In the genomic region with DNA sequence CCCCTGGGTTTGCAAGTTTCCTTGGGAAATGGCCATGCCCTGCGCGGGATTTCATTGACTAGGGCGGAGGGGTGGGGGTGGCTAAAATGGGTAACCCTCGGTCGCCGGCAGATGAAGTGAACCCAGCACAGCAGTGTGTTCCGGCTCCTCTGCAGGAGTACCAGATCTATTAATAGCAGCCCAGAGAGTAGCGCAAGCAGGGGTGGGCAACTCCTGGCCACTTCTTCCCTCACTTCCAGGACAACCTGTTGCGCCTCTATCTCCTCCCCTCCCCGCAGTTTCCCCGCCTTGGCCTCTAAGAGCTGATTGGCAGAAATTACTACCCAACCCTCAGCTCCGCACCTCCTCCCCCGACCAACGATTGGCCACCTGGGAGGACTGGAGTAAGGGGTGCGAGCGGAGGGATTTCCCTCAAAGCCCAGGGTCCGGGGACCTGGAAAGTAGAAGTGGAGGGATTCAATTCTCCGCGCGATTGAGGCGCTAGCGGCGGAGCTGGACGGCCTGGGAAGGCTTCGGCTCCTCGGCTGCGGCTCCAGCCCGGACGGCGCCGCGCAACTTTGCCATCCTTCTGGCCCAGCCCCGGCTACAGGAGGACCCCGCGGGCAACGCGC, we compare ENCODE assay signal across 10 cellular contexts. TPM values are rescaled to one million over a fixed set of nuclear protein-coding genes. Genes with fewer than 3 reads are reported as not detected.
DNase-seq lines count a peak whose midpoint lies in the region; ATAC-seq and TF ChIP-seq lines count a peak whose summit lies in the region.
"Had no signal": no experiment of that assay in that cellular context is flagged by ENCODE, and none has a peak within 500 bp of the region (broad histone marks: within the 10 kb centered on the region; RNA-seq: fewer than 3 reads in every experiment).

A gene with protein sequence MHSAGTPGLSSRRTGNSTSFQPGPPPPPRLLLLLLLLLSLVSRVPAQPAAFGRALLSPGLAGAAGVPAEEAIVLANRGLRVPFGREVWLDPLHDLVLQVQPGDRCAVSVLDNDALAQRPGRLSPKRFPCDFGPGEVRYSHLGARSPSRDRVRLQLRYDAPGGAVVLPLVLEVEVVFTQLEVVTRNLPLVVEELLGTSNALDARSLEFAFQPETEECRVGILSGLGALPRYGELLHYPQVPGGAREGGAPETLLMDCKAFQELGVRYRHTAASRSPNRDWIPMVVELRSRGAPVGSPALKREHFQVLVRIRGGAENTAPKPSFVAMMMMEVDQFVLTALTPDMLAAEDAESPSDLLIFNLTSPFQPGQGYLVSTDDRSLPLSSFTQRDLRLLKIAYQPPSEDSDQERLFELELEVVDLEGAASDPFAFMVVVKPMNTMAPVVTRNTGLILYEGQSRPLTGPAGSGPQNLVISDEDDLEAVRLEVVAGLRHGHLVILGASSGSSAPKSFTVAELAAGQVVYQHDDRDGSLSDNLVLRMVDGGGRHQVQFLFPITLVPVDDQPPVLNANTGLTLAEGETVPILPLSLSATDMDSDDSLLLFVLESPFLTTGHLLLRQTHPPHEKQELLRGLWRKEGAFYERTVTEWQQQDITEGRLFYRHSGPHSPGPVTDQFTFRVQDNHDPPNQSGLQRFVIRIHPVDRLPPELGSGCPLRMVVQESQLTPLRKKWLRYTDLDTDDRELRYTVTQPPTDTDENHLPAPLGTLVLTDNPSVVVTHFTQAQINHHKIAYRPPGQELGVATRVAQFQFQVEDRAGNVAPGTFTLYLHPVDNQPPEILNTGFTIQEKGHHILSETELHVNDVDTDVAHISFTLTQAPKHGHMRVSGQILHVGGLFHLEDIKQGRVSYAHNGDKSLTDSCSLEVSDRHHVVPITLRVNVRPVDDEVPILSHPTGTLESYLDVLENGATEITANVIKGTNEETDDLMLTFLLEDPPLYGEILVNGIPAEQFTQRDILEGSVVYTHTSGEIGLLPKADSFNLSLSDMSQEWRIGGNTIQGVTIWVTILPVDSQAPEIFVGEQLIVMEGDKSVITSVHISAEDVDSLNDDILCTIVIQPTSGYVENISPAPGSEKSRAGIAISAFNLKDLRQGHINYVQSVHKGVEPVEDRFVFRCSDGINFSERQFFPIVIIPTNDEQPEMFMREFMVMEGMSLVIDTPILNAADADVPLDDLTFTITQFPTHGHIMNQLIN (N-terminal part only) (plus strand): TSS at position 443 of the 611 bp plus-strand sequence. CDS start 268 bp downstream, outside the sequence.

- H3K9me3 Mint-ChIP-seq in activated naive CD4-positive, alpha-beta T cell treated with anti-CD3 and anti-CD28 coated beads, Interleukin-2, amount 10 ng/mL, durations not matched to agents 7 days and 5 days = no peaks in the 10 kb centered on the region
- peaks cover 6% of the 10 kb centered on the region for H3K9me3 Mint-ChIP-seq in nephron progenitor cell
- H3K9me3 Mint-ChIP-seq: T-helper 1 cell treated with Interleukin-12 subunit alpha and Interleukin-12 subunit beta and Interleukin-4 antibody, amounts not matched to agents 30 μg/mL and 1 μg/mL, for 36 hours had no signal

- no peaks in the 10 kb centered on the region for H3K4me1 Mint-ChIP-seq in activated naive CD4-positive, alpha-beta T cell treated with anti-CD3 and anti-CD28 coated beads, Interleukin-2, amount 10 ng/mL, durations not matched to agents 7 days and 5 days
- H3K4me1 Mint-ChIP-seq in nephron progenitor cell = peaks cover 10% of the 10 kb centered on the region

- TF ChIP-seq CTCF in PC-9 (conservative IDR thresholded peaks at IDR 0.05) = no peak
- no peak for TF ChIP-seq CTCF in fibroblast of pulmonary artery (IDR thresholded peaks at IDR 0.05; ENCODE audit: low read length, missing control alignments)
- TF ChIP-seq CTCF in nephron progenitor cell (IDR thresholded peaks at IDR 0.05) = no peak
- TF ChIP-seq CTCF in BE2C (IDR thresholded peaks at IDR 0.05; ENCODE audit: low read depth, low read length) = no peak

- no peak for ATAC-seq in GM21786 (IDR thresholded peaks at IDR 0.05; ENCODE audit: unreplicated experiment)

- no peaks in the 10 kb centered on the region for H3K9me2 ChIP-seq in PC-9 (ENCODE audit: insufficient read depth)

- H3K4me3 ChIP-seq in PC-9 = peak within 1 kb of the TSS; percentile 56
- peak within 1 kb of the TSS; percentile 32 for H3K4me3 ChIP-seq in fibroblast of pulmonary artery (replicated peaks; ENCODE audit: low read depth, low read length)
- no peak within 1 kb of the TSS for H3K4me3 ChIP-seq in BE2C (ENCODE audit: low read depth, low read length)

- H2AFZ ChIP-seq in PC-9 = peak within 1 kb of the TSS; percentile 89

- H3K4me1 ChIP-seq in PC-9 (replicated peaks; ENCODE audit: insufficient read depth) (peaks cover 16% of the 10 kb centered on the region), BE2C (no peaks in the 10 kb centered on the region)

- DNase-seq in activated naive CD4-positive, alpha-beta T cell treated with anti-CD3 and anti-CD28 coated beads, Interleukin-2, amount 10 ng/mL, durations not matched to agents 7 days and 5 days = peak; percentile 20
- no peak for DNase-seq in activated naive CD4-positive, alpha-beta T cell (lab: John Stamatoyannopoulos, UW)
- DNase-seq in PC-9 (peak; percentile 51 to 64), fibroblast of pulmonary artery (ENCODE audit: low read depth) (peak; percentile 9), nephron progenitor cell (peak; percentile 81), T-helper 2 cell (no peak), BE2C (no peak)

- H4K20me1 ChIP-seq in PC-9 (ENCODE audit: insufficient read depth) = no peaks in the 10 kb centered on the region

- POLR2A ChIA-PET in PC-9 (lab: Charles Lee; ENCODE audit: unreplicated experiment) = interaction anchor here (0.6 kb wide), 2 partner anchors 99 to 1030 kb away, joined by 3 to 4 read pairs; no protein-coding TSS in a partner anchor

- H3K4me3 Mint-ChIP-seq in activated naive CD4-positive, alpha-beta T cell treated with anti-CD3 and anti-CD28 coated beads, Interleukin-2, amount 10 ng/mL, durations not matched to agents 7 days and 5 days = no peak within 1 kb of the TSS
- peak within 1 kb of the TSS; percentile 83 for H3K4me3 Mint-ChIP-seq in nephron progenitor cell
- H3K4me3 Mint-ChIP-seq: T-helper 1 cell treated with Interleukin-12 subunit alpha and Interleukin-12 subunit beta and Interleukin-4 antibody, amounts not matched to agents 30 μg/mL and 1 μg/mL, for 36 hours had no signal

- no TSS peak for BruUV-seq in PC-9 (replicated peaks; lab: Mats Ljungman, UMichigan)

- no peak within 1 kb of the TSS for H3K27ac Mint-ChIP-seq in activated naive CD4-positive, alpha-beta T cell treated with anti-CD3 and anti-CD28 coated beads, Interleukin-2, amount 10 ng/mL, durations not matched to agents 7 days and 5 days
- no peak within 1 kb of the TSS for H3K27ac Mint-ChIP-seq in nephron progenitor cell
- H3K27ac Mint-ChIP-seq: T-helper 1 cell treated with Interleukin-12 subunit alpha and Interleukin-12 subunit beta and Interleukin-4 antibody, amounts not matched to agents 30 μg/mL and 1 μg/mL, for 36 hours had no signal

- peaks cover 4% of the 10 kb centered on the region; the same call in 1 of the 2 replicates for H3F3A ChIP-seq in PC-9 (ENCODE audit: insufficient read depth, low read depth)

- intact Hi-C loops in PC-9 (cut with micrococcal nuclease; ENCODE audit: unreplicated experiment) = loop anchor here (2.0 to 10.0 kb wide), 3 partner anchors 188 to 1042 kb away; no protein-coding TSS in a partner anchor

- no peaks in the 10 kb centered on the region for H3K36me3 Mint-ChIP-seq in activated naive CD4-positive, alpha-beta T cell treated with anti-CD3 and anti-CD28 coated beads, Interleukin-2, amount 10 ng/mL, durations not matched to agents 7 days and 5 days
- peaks cover 25% of the 10 kb centered on the region for H3K36me3 Mint-ChIP-seq in nephron progenitor cell (ENCODE audit: low read depth)

- H3K27me3 Mint-ChIP-seq in activated naive CD4-positive, alpha-beta T cell treated with anti-CD3 and anti-CD28 coated beads, Interleukin-2, amount 10 ng/mL, durations not matched to agents 7 days and 5 days = peaks cover 35% of the 10 kb centered on the region
- H3K27me3 Mint-ChIP-seq in nephron progenitor cell (ENCODE audit: low read depth, poor library complexity) = peaks cover 13% of the 10 kb centered on the region

- H3K36me3 ChIP-seq in PC-9 (ENCODE audit: low read depth) (no peaks in the 10 kb centered on the region), BE2C (no peaks in the 10 kb centered on the region)

- H3K9me3 ChIP-seq in PC-9 (ENCODE audit: insufficient read depth, low read depth) (no peaks in the 10 kb centered on the region), BE2C (no peaks in the 10 kb centered on the region)

- H3K27ac ChIP-seq in PC-9 = 0 out of 2 replicates have a peak within 1 kb of the TSS, but pooled peaks have one; percentile 9
- H3K27ac ChIP-seq: C4-2B had no signal

- H3K79me2 ChIP-seq in PC-9 (ENCODE audit: low read depth) = no peaks in the 10 kb centered on the region

- peak within 1 kb of the TSS; percentile 78 for H3K4me2 ChIP-seq in PC-9

- CTCF ChIA-PET in activated naive CD4-positive, alpha-beta T cell treated with anti-CD3 and anti-CD28 coated beads, Interleukin-2, amount 10 ng/mL, durations not matched to agents 7 days and 5 days (lab: Charles Lee) = no interaction called here
- CTCF ChIA-PET in PC-9 (lab: Charles Lee) = interaction anchor here (0.7 to 1.2 kb wide), 4 partner anchors 76 to 203 kb away, joined by 3 to 10 read pairs (median 8); no protein-coding TSS in a partner anchor

- no peaks in the 10 kb centered on the region for H3K27me3 ChIP-seq in PC-9 (ENCODE audit: insufficient read depth, low read depth)
- H3K27me3 ChIP-seq in BE2C = peaks cover 38% of the 10 kb centered on the region

RNA-seq across cellular contexts. Expression of the gene that starts here (rescaled TPM):
- 0.53 and 0.65 TPM in 2 replicates for total RNA-seq in PC-9 (2021)
- polyA plus RNA-seq in BE2C (2012; ENCODE audit: insufficient read depth, insufficient read length, low read depth) = not detected

Comparison
In these comparisons a context has a peak if more than half of its experiments do, and no peak if none do; other contexts are left out.
1. DNase-seq: peak in activated naive CD4-positive, alpha-beta T cell treated with anti-CD3 and anti-CD28 coated beads, Interleukin-2, amount 10 ng/mL, durations not matched to agents 7 days and 5 days (single experiment), fibroblast of pulmonary artery (single experiment) and nephron progenitor cell (single experiment); none in activated naive CD4-positive, alpha-beta T cell (0 of 4), T-helper 2 cell (0 of 5) and BE2C (single experiment).
2. Peak in DNase-seq, H3K4me3 ChIP-seq, H3K27ac ChIP-seq and H3K4me2 ChIP-seq in PC-9; RNA of the gene not detected or under 1 TPM.